Comparison of ENCODE assay signal across 17 cellular contexts in the genomic region with DNA sequence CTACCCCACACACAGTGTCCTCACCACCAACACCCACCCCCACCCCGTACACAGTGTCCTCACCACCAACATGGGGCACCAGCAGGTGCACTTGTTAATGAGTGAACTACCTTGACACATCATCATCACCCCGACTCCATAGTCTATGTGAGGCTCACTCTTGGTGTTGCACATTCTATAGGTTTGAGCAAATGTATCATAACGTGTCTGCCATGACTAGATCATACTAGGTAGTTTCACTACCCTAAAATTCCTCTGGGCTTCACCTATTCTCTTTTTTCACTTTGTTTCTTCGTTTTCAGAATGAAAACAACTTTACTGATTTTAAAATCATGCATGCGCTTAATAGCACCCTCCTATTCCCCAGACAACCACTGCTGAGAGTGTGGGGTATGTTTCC.
DNase-seq lines count a peak whose midpoint lies in the region; ATAC-seq lines count a peak whose summit lies in the region.
"Had no signal": no experiment of that assay in that cellular context is flagged by ENCODE, and none has a peak within 500 bp of the region (broad histone marks: within the 10 kb centered on the region; RNA-seq: fewer than 3 reads in every experiment).

No MANE protein-coding gene starts in this region.

- DNase-seq in GM19240 (ENCODE audit: insufficient read length, low spot score): peak; percentile 21
- no peak for DNase-seq in GOT3 (lab: John Stamatoyannopoulos, UW)
- DNase-seq in activated T-helper 1 cell treated with anti-CD3 and anti-CD28 coated beads, Interleukin-12 subunit alpha, Interleukin-12 subunit beta, Interleukin-2, Interleukin-4 antibody, amounts not matched to agents 30 ng/mL and 10 ng/mL and 1 ng/mL, durations not matched to agents 14 hours and 24 hours and 36 hours (ENCODE audit: low spot score): no peak
- DNase-seq in cerebellum (ENCODE audit: low spot score): no peak
- DNase-seq in KBM-7: no peak
- DNase-seq: activated CD4-positive, alpha-beta T cell treated with anti-CD3 and anti-CD28 coated beads for 1 hour; activated naive CD4-positive, alpha-beta T cell treated with Interleukin-2 at 50 U/mL for 16 hours; CD8-positive, alpha-beta memory T cell; dermis blood vessel endothelial cell; DMS79 treated with DMSO at 0.1 percent for 48 hours; NCI-H1694; NCI-H446; stimulated activated CD4-positive, alpha-beta T cell treated with anti-CD3 and anti-CD28 coated beads, Interleukin-4, amount 100 ng/mL, for 4 hours; thyroid gland had no signal

- H3K4me1 Mint-ChIP-seq in activated T-helper 1 cell treated with anti-CD3 and anti-CD28 coated beads, Interleukin-12 subunit alpha, Interleukin-12 subunit beta, Interleukin-2, Interleukin-4 antibody, amounts not matched to agents 30 ng/mL and 10 ng/mL and 1 ng/mL, durations not matched to agents 14 hours and 24 hours and 36 hours (ENCODE audit: low read depth): peaks cover 6% of the 10 kb centered on the region

- H3K27ac Mint-ChIP-seq in activated T-helper 1 cell treated with anti-CD3 and anti-CD28 coated beads, Interleukin-12 subunit alpha, Interleukin-12 subunit beta, Interleukin-2, Interleukin-4 antibody, amounts not matched to agents 30 ng/mL and 10 ng/mL and 1 ng/mL, durations not matched to agents 14 hours and 24 hours and 36 hours: no peak overlapping the region

- ATAC-seq in GM18502 (IDR thresholded peaks at IDR 0.05; ENCODE audit: poor library complexity, unreplicated experiment): peak; percentile 82
- peak; percentile 68 for ATAC-seq in HG02623 (IDR thresholded peaks at IDR 0.05; ENCODE audit: unreplicated experiment)
- ATAC-seq in HG03521 (IDR thresholded peaks at IDR 0.05; ENCODE audit: unreplicated experiment): peak; percentile 46

- H3K4me3 Mint-ChIP-seq in activated T-helper 1 cell treated with anti-CD3 and anti-CD28 coated beads, Interleukin-12 subunit alpha, Interleukin-12 subunit beta, Interleukin-2, Interleukin-4 antibody, amounts not matched to agents 30 ng/mL and 10 ng/mL and 1 ng/mL, durations not matched to agents 14 hours and 24 hours and 36 hours: no peak overlapping the region
- H3K4me3 Mint-ChIP-seq: CD8-positive, alpha-beta memory T cell had no signal

- in situ Hi-C loops in KBM-7 (cut with MboI; ENCODE audit: low pct_unique_long_range_greater_than_20kb, low sequenced_read_pairs): no loop called here

- no peaks in the 10 kb centered on the region for H3K36me3 Mint-ChIP-seq in activated T-helper 1 cell treated with anti-CD3 and anti-CD28 coated beads, Interleukin-12 subunit alpha, Interleukin-12 subunit beta, Interleukin-2, Interleukin-4 antibody, amounts not matched to agents 30 ng/mL and 10 ng/mL and 1 ng/mL, durations not matched to agents 14 hours and 24 hours and 36 hours (ENCODE audit: low read depth)
- H3K36me3 Mint-ChIP-seq: CD8-positive, alpha-beta memory T cell had no signal

- H3K9me3 Mint-ChIP-seq in activated T-helper 1 cell treated with anti-CD3 and anti-CD28 coated beads, Interleukin-12 subunit alpha, Interleukin-12 subunit beta, Interleukin-2, Interleukin-4 antibody, amounts not matched to agents 30 ng/mL and 10 ng/mL and 1 ng/mL, durations not matched to agents 14 hours and 24 hours and 36 hours: no peaks in the 10 kb centered on the region
- H3K9me3 Mint-ChIP-seq: CD8-positive, alpha-beta memory T cell had no signal

- intact Hi-C loops in activated T-helper 1 cell treated with anti-CD3 and anti-CD28 coated beads, Interleukin-12 subunit alpha, Interleukin-12 subunit beta, Interleukin-2, Interleukin-4 antibody, amounts not matched to agents 30 ng/mL and 10 ng/mL and 1 ng/mL, durations not matched to agents 14 hours and 24 hours and 36 hours (cut with micrococcal nuclease): no loop called here

- peaks cover 4% of the 10 kb centered on the region for H3K27me3 Mint-ChIP-seq in activated T-helper 1 cell treated with anti-CD3 and anti-CD28 coated beads, Interleukin-12 subunit alpha, Interleukin-12 subunit beta, Interleukin-2, Interleukin-4 antibody, amounts not matched to agents 30 ng/mL and 10 ng/mL and 1 ng/mL, durations not matched to agents 14 hours and 24 hours and 36 hours (ENCODE audit: insufficient read depth)
